In genomic region chr10:49008505-49009202, GRCh38 we compare ENCODE assay signal across 26 cellular contexts.
DNase-seq lines count a peak whose midpoint lies in the region; ATAC-seq and TF ChIP-seq lines count a peak whose summit lies in the region.
"Had no signal": no experiment of that assay in that cellular context is flagged by ENCODE, and none has a peak within 500 bp of the region (broad histone marks: within the 10 kb centered on the region; RNA-seq: fewer than 3 reads in every experiment).

No MANE protein-coding gene starts in this region.

- H3K27ac ChIP-seq in endodermal cell (ENCODE audit: low read depth, low read length) (no peak overlapping the region), upper lobe of left lung (peak overlapping the region in 1 of 4 donors; percentile 11), testis (no peak overlapping the region)
- H3K27ac ChIP-seq: SJSA1 had no signal

- TF ChIP-seq EP300 in upper lobe of left lung (IDR thresholded peaks at IDR 0.05), result no peak

- H3K4me1 Mint-ChIP-seq in endodermal cell (peaks cover 12% of the 10 kb centered on the region), nephron (peaks cover 21% of the 10 kb centered on the region), T-helper 17 cell (peaks cover 7% of the 10 kb centered on the region)

- no peaks in the 10 kb centered on the region for H3K9me3 Mint-ChIP-seq in endodermal cell
- no peaks in the 10 kb centered on the region for H3K9me3 Mint-ChIP-seq in nephron
- H3K9me3 Mint-ChIP-seq: CD4-positive, alpha-beta T cell; T-helper 1 cell treated with Interleukin-12 subunit alpha and Interleukin-12 subunit beta and Interleukin-4 antibody, amounts not matched to agents 30 μg/mL and 1 μg/mL, for 36 hours had no signal

- H3K4me3 Mint-ChIP-seq in endodermal cell (no peak overlapping the region), nephron (no peak overlapping the region), T-helper 17 cell (no peak overlapping the region)
- H3K4me3 Mint-ChIP-seq: activated naive CD8-positive, alpha-beta T cell; CD4-positive, alpha-beta T cell; stimulated activated naive B cell treated with anti-CD40 and anti-IgM and Interleukin-4, amounts not matched to agents 10 μg/mL and 1 μg/mL and 100 μg/mL, for 72 hours; T-helper 1 cell treated with Interleukin-12 subunit alpha and Interleukin-12 subunit beta and Interleukin-4 antibody, amounts not matched to agents 30 μg/mL and 1 μg/mL, for 36 hours had no signal

- H3K36me3 ChIP-seq in endodermal cell (ENCODE audit: control insufficient read depth, insufficient read depth, low read length), result no peaks in the 10 kb centered on the region
- H3K36me3 ChIP-seq in upper lobe of left lung, result no peaks in the 10 kb centered on the region
- H3K36me3 ChIP-seq in testis (ENCODE audit: low read depth, missing control alignments), result no peaks in the 10 kb centered on the region
- H3K36me3 ChIP-seq: SJSA1 had no signal

- intact Hi-C loops in left ventricle myocardium superior (cut with micrococcal nuclease), result no loop called here
- intact Hi-C loops in testis (cut with DNase I; ENCODE audit: low total_unique reads), result no loop called here

- H3K9ac ChIP-seq in endodermal cell (ENCODE audit: extremely low read depth, low read length, poor library complexity, severe bottlenecking), result no peak overlapping the region

- H3K36me3 Mint-ChIP-seq in endodermal cell (ENCODE audit: low read depth) (no peaks in the 10 kb centered on the region), nephron (ENCODE audit: low read depth) (no peaks in the 10 kb centered on the region), T-helper 17 cell (ENCODE audit: low read depth) (peaks cover 8% of the 10 kb centered on the region)
- H3K36me3 Mint-ChIP-seq: activated naive CD8-positive, alpha-beta T cell; stimulated activated naive B cell treated with anti-CD40 and anti-IgM and Interleukin-4, amounts not matched to agents 10 μg/mL and 1 μg/mL and 100 μg/mL, for 72 hours had no signal

- H3K27me3 Mint-ChIP-seq in endodermal cell (ENCODE audit: insufficient read depth), result no peaks in the 10 kb centered on the region
- peaks cover 8% of the 10 kb centered on the region for H3K27me3 Mint-ChIP-seq in nephron (ENCODE audit: low read depth)
- peaks cover 21% of the 10 kb centered on the region for H3K27me3 Mint-ChIP-seq in T-helper 17 cell
- H3K27me3 Mint-ChIP-seq: activated naive CD8-positive, alpha-beta T cell; CD4-positive, alpha-beta T cell had no signal

- H3K9me3 ChIP-seq in endodermal cell (ENCODE audit: control insufficient read depth, low read length) (no peaks in the 10 kb centered on the region), upper lobe of left lung (no peaks in the 10 kb centered on the region), testis (no peaks in the 10 kb centered on the region), T-helper 17 cell (ENCODE audit: control insufficient read depth, low read length, poor library complexity, severe bottlenecking) (no peaks in the 10 kb centered on the region)
- H3K9me3 ChIP-seq: SJSA1 had no signal

- WGBS in endodermal cell (ENCODE audit: insufficient coverage in 1 of 2, insufficient read length in 1 of 2), 2 experiments, result 93 to 96% methylated on average over 6 to 13 of the region's 13 CpGs
- WGBS in upper lobe of left lung, 2 donors, result 74 to 83% methylated on average over 12 of the region's 13 CpGs
- 69 to 70% methylated on average over 8 to 13 of the region's 13 CpGs for WGBS in testis, 2 donors

- TF ChIP-seq POLR2A in upper lobe of left lung (IDR thresholded peaks at IDR 0.05), result no peak
- no peak for TF ChIP-seq POLR2A in testis (IDR thresholded peaks at IDR 0.05)

- DNase-seq in endodermal cell (peak; percentile 28), left ventricle myocardium superior (peak; percentile 43), upper lobe of left lung (peak in 1 of 2 donors; percentile 50), testis (no peak), NCI-H510A (lab: John Stamatoyannopoulos, UW) (no peak), T-helper 17 cell (no peak)
- DNase-seq: activated CD4-positive, alpha-beta T cell treated with anti-CD3 and anti-CD28 coated beads for 1 hour; activated effector memory CD4-positive, alpha-beta T cell treated with Interleukin-2 at 50 U/mL for 16 hours; caudate nucleus; CD4-positive, alpha-beta T cell; EL; HCEC 1CT; kidney; NCI-H1105; NCI-H187 treated with DMSO at 0.1 percent for 48 hours; NCI-H526 treated with DMSO at 0.1 percent for 48 hours; occipital lobe; retina; stimulated activated CD4-positive, alpha-beta T cell treated with anti-CD3 and anti-CD28 coated beads, Interleukin-12 subunit alpha, Interleukin-12 subunit beta, amount 100 ng/mL, for 4 hours; stimulated activated CD4-positive, alpha-beta T cell treated with anti-CD3 and anti-CD28 coated beads, Interleukin-4, amount 100 ng/mL, for 24 hours; stimulated activated naive B cell treated with anti-CD40 and anti-IgM and Interleukin-4, amounts not matched to agents 10 μg/mL and 1 μg/mL and 100 μg/mL, for 72 hours had no signal

- ATAC-seq in left ventricle myocardium superior, result peak; percentile 69
- ATAC-seq in upper lobe of left lung (ENCODE audit: low FRiP score in 2 of 2), result peak; percentile 12 to 41
- ATAC-seq in HG02938 (IDR thresholded peaks at IDR 0.05; ENCODE audit: unreplicated experiment), result no peak
- no peak for ATAC-seq in T-helper 17 cell
- ATAC-seq: stimulated activated naive B cell treated with anti-CD40 and anti-IgM and Interleukin-4, amounts not matched to agents 10 μg/mL and 1 μg/mL and 100 μg/mL, for 72 hours had no signal

- H3K4me1 ChIP-seq in endodermal cell (ENCODE audit: control insufficient read depth, insufficient read depth, low read length), result no peaks in the 10 kb centered on the region
- peaks cover 0 to 7% (median 3%) of the 10 kb centered on the region in 4 donors for H3K4me1 ChIP-seq in upper lobe of left lung
- H3K4me1 ChIP-seq in testis, result peaks cover 24% of the 10 kb centered on the region
- H3K4me1 ChIP-seq: SJSA1 had no signal

- H3K4me3 ChIP-seq in endodermal cell (ENCODE audit: low read length), result no peak overlapping the region
- no peak overlapping the region for H3K4me3 ChIP-seq in upper lobe of left lung
- H3K4me3 ChIP-seq in testis, result no peak overlapping the region
- H3K4me3 ChIP-seq: SJSA1 had no signal

- TF ChIP-seq CTCF in endodermal cell (conservative IDR thresholded peaks at IDR 0.05), result no peak
- no peak for TF ChIP-seq CTCF in nephron (IDR thresholded peaks at IDR 0.05; ENCODE audit: unreplicated experiment in 3 of 3)
- no peak for TF ChIP-seq CTCF in upper lobe of left lung (IDR thresholded peaks at IDR 0.05)
- TF ChIP-seq CTCF in testis (IDR thresholded peaks at IDR 0.05), result no peak

- no peaks in the 10 kb centered on the region for H3K27me3 ChIP-seq in endodermal cell (ENCODE audit: control insufficient read depth, insufficient read depth, low read length, poor library complexity, severe bottlenecking)
- H3K27me3 ChIP-seq in upper lobe of left lung, result no peaks in the 10 kb centered on the region
- H3K27me3 ChIP-seq in testis, result no peaks in the 10 kb centered on the region
- H3K27me3 ChIP-seq: SJSA1 had no signal

- no peak overlapping the region for H3K27ac Mint-ChIP-seq in endodermal cell
- H3K27ac Mint-ChIP-seq in nephron, result peak overlapping the region; percentile 35 to 74 (median 60)
- H3K27ac Mint-ChIP-seq in T-helper 17 cell, result no peak overlapping the region
- H3K27ac Mint-ChIP-seq: activated naive CD8-positive, alpha-beta T cell; CD4-positive, alpha-beta T cell; stimulated activated naive B cell treated with anti-CD40 and anti-IgM and Interleukin-4, amounts not matched to agents 10 μg/mL and 1 μg/mL and 100 μg/mL, for 72 hours; T-helper 1 cell treated with Interleukin-12 subunit alpha and Interleukin-12 subunit beta and Interleukin-4 antibody, amounts not matched to agents 30 μg/mL and 1 μg/mL, for 36 hours had no signal

Comparison
In these comparisons a context has a peak if more than half of its experiments do, and no peak if none do; other contexts are left out.
1. DNase-seq: peak in endodermal cell (single experiment) and left ventricle myocardium superior (single experiment); none in testis (single experiment), NCI-H510A (single experiment) and T-helper 17 cell (0 of 3).
2. H3K27ac Mint-ChIP-seq: peak in nephron (3 of 3); none in endodermal cell (single experiment) and T-helper 17 cell (single experiment).
3. ATAC-seq: peak in left ventricle myocardium superior (single experiment) and upper lobe of left lung (2 of 2); none in HG02938 (single experiment) and T-helper 17 cell (single experiment).